1 cellular context compared by ENCODE assay signal in genomic region chr4:72567821-72568620, GRCh38.
TF ChIP-seq lines count a peak whose summit lies in the region.

No MANE protein-coding gene starts in this region.

TF ChIP-seq in K562, 482 proteins besides CTCF, POLR2A, EP300 and RAD21 (continued from another document and continues in another):
- TF ChIP-seq ZNF512 (tag; IDR thresholded peaks at IDR 0.05), result no peak
- TF ChIP-seq NCOA4 (IDR thresholded peaks at IDR 0.05; ENCODE audit: partially characterized antibody), result no peak
- no peak for TF ChIP-seq ZNF76 (CRISPR knock-in tag; IDR thresholded peaks at IDR 0.05; ENCODE audit: borderline replicate concordance)
- no peak for TF ChIP-seq ZNF511 (CRISPR knock-in tag; IDR thresholded peaks at IDR 0.05)
- TF ChIP-seq CXXC5 (CRISPR knock-in tag; IDR thresholded peaks at IDR 0.05), result peak; percentile 57
- TF ChIP-seq LCOR (CRISPR knock-in tag; IDR thresholded peaks at IDR 0.05), result no peak
- 0 out of 2 replicates have a peak, but pooled peaks have one; percentile 16 for TF ChIP-seq GATA2 (CRISPR knock-in tag; IDR thresholded peaks at IDR 0.05)
- TF ChIP-seq THRB (CRISPR knock-in tag; conservative IDR thresholded peaks at IDR 0.05), result no peak
- peak; percentile 74 for TF ChIP-seq CHD2 (IDR thresholded peaks at IDR 0.05; ENCODE audit: low read depth, low read length)
- no peak for TF ChIP-seq DEAF1 (CRISPR knock-in tag; IDR thresholded peaks at IDR 0.05)
- peak in 1 of 2 experiments; percentile 59; a peak in 2 of 4 replicates for TF ChIP-seq KDM1A (IDR thresholded peaks at IDR 0.05)
- no peak for TF ChIP-seq ZC3H4 (CRISPR knock-in tag; IDR thresholded peaks at IDR 0.05; ENCODE audit: borderline replicate concordance)
- peak; percentile 3; the same call in 1 of the 2 replicates for TF ChIP-seq CBFA2T2 (conservative IDR thresholded peaks at IDR 0.05)
- peak; percentile 55; the same call in 1 of the 2 replicates for TF ChIP-seq ZKSCAN8 (CRISPR knock-in tag; IDR thresholded peaks at IDR 0.05)
- TF ChIP-seq PHF8 (IDR thresholded peaks at IDR 0.05; ENCODE audit: borderline replicate concordance, low read length), result peak; percentile 58
- TF ChIP-seq CC2D1A (IDR thresholded peaks at IDR 0.05), result peak; percentile 53; the same call in 1 of the 2 replicates
- TF ChIP-seq EGR1 (conservative IDR thresholded peaks at IDR 0.05), result peak; percentile 14; the same call in 1 of the 2 replicates
- TF ChIP-seq NFIX (CRISPR knock-in tag; IDR thresholded peaks at IDR 0.05; ENCODE audit: low read depth), result no peak
- peak; percentile 86 for TF ChIP-seq CTBP1 (IDR thresholded peaks at IDR 0.05; ENCODE audit: borderline replicate concordance)
- peak; percentile 88 for TF ChIP-seq POLR2G (IDR thresholded peaks at IDR 0.05; ENCODE audit: low read depth, low read length)
- TF ChIP-seq SRSF7 (optimal IDR thresholded peaks at IDR 0.05; ENCODE audit: low read depth, low read length), result no peak
- no peak for TF ChIP-seq E2F3 (CRISPR knock-in tag; IDR thresholded peaks at IDR 0.05)
- peak; percentile 72 for TF ChIP-seq HNRNPLL (IDR thresholded peaks at IDR 0.05; ENCODE audit: low read depth, low read length, poor library complexity, severe bottlenecking)
- 0 out of 2 replicates have a peak, but pooled peaks have one; percentile 58 for TF ChIP-seq TRIM28 (IDR thresholded peaks at IDR 0.05)
- no peak for TF ChIP-seq ZNF583 (CRISPR knock-in tag; IDR thresholded peaks at IDR 0.05)
- TF ChIP-seq CBX5 (IDR thresholded peaks at IDR 0.05; ENCODE audit: borderline replicate concordance, low read depth), result peak; percentile 21; the same call in 1 of the 2 replicates
- peak; percentile 61; the same call in 1 of the 2 replicates for TF ChIP-seq ARID3A (IDR thresholded peaks at IDR 0.05; ENCODE audit: borderline replicate concordance, low read depth, low read length)
- peak in 1 of 2 experiments; percentile 33 for TF ChIP-seq AFF1 (IDR thresholded peaks at IDR 0.05; ENCODE audit: low read depth in 1 of 2, partially characterized antibody in 2 of 2)
- no peak for TF ChIP-seq DMBX1 (CRISPR knock-in tag; IDR thresholded peaks at IDR 0.05; ENCODE audit: borderline replicate concordance)
- TF ChIP-seq HES1 (IDR thresholded peaks at IDR 0.05; ENCODE audit: low read depth), result peak; percentile 12; the same call in 1 of the 2 replicates
- TF ChIP-seq ZNF77 (CRISPR knock-in tag; IDR thresholded peaks at IDR 0.05), result no peak
- TF ChIP-seq ESRRB (CRISPR knock-in tag; IDR thresholded peaks at IDR 0.05; ENCODE audit: borderline replicate concordance), result no peak
- no peak for TF ChIP-seq HOXB6 (CRISPR knock-in tag; IDR thresholded peaks at IDR 0.05; ENCODE audit: borderline replicate concordance)
- TF ChIP-seq TAF7 (tag; IDR thresholded peaks at IDR 0.05), result no peak
- no peak for TF ChIP-seq RAD51 (IDR thresholded peaks at IDR 0.05; ENCODE audit: borderline replicate concordance, low read depth)
- no peak for TF ChIP-seq DPF2 (IDR thresholded peaks at IDR 0.05)
- no peak for TF ChIP-seq SNRNP70 (optimal IDR thresholded peaks at IDR 0.05; ENCODE audit: low read depth, low read length)
- peak; percentile 87; the same call in 1 of the 2 replicates for TF ChIP-seq MYC (IDR thresholded peaks at IDR 0.05; ENCODE audit: low read depth, low read length)
- TF ChIP-seq MYC (CRISPR knock-in tag; IDR thresholded peaks at IDR 0.05; ENCODE audit: borderline replicate concordance, low read depth), result no peak; the same call in 1 of the 2 replicates
- peak; percentile 29 for TF ChIP-seq CCNT2 (IDR thresholded peaks at IDR 0.05; ENCODE audit: borderline replicate concordance, extremely low read depth, insufficient read length, low read depth, low read length)
- no peak for TF ChIP-seq SMARCB1 (IDR thresholded peaks at IDR 0.05; ENCODE audit: insufficient read length, low read depth)
- peak in 1 of 2 experiments; percentile 88; a peak in 2 of 4 replicates for TF ChIP-seq BCLAF1 (IDR thresholded peaks at IDR 0.05; ENCODE audit: borderline replicate concordance in 1 of 2, control insufficient read depth in 1 of 2, low read depth in 2 of 2, low read length in 1 of 2)
- peak; percentile 38; the same call in 1 of the 2 replicates for TF ChIP-seq ZNF175 (CRISPR knock-in tag; IDR thresholded peaks at IDR 0.05; ENCODE audit: low read depth)
- peak; percentile 75 for TF ChIP-seq ETV1 (tag; conservative IDR thresholded peaks at IDR 0.05; ENCODE audit: low read depth)
- TF ChIP-seq ZNF79 (CRISPR knock-in tag; IDR thresholded peaks at IDR 0.05; ENCODE audit: low read depth), result no peak
- no peak for TF ChIP-seq FOXA1 (IDR thresholded peaks at IDR 0.05; ENCODE audit: borderline replicate concordance)
- TF ChIP-seq ZNF347 (CRISPR knock-in tag; IDR thresholded peaks at IDR 0.05; ENCODE audit: low read depth), result no peak
- no peak for TF ChIP-seq GTF3C2 (IDR thresholded peaks at IDR 0.05; ENCODE audit: borderline replicate concordance, extremely low read depth, insufficient read length)
- TF ChIP-seq ZNF143 (CRISPR knock-in tag; IDR thresholded peaks at IDR 0.05), result no peak
- no peak for TF ChIP-seq SLC30A9 (CRISPR knock-in tag; IDR thresholded peaks at IDR 0.05)
- TF ChIP-seq BHLHE40 (IDR thresholded peaks at IDR 0.05; ENCODE audit: low read length), result peak; percentile 48
